1 cellular context compared by ENCODE assay signal in the genomic region with DNA sequence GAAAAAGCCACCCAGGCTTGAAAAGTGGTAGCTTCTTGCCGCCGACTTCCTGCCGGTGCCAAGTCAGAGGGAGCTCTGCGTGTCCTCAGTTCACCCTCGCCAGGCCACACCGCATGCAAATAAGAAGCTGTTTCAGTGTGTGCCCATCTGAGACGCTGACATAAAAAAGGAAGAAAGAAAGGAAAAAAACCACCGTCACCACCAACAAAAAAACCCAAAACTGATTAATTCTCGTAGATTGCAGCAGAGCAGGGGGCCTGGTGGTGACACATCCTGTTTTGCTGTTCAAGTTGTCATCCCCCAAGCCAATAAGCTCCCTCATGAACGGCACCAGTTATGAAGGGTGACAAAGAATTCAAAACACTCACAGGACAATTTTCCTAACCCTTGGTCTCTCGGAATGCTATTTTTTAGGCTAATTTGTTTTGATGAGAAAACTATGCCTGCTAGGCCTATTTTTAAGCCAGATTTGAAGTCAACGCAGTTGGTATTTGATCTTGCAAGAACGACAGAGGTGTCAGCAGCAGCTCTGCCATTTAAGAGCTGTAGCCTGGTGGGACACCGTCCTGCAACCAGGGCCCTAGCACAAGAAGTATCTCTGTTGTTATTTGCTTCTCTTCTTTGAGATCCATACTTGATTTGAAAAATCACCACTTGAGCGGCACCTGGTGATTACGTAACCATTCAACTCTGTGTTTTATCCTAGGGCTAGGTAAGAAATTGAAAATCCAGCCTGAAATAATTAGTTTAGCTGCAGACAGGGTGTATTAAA.
TF ChIP-seq lines count a peak whose summit lies in the region.

No MANE protein-coding gene starts in this region.

TF ChIP-seq in SK-N-SH treated with all-trans-retinoic acid at 6 μM for 48 hours, 23 proteins besides CTCF, POLR2A, EP300 and RAD21 (continued from another document):
- no peak for TF ChIP-seq GLIS3 (CRISPR knock-in tag; IDR thresholded peaks at IDR 0.05)
- TF ChIP-seq ZFP30 (CRISPR knock-in tag; IDR thresholded peaks at IDR 0.05) = no peak
- TF ChIP-seq, protein P1, sequence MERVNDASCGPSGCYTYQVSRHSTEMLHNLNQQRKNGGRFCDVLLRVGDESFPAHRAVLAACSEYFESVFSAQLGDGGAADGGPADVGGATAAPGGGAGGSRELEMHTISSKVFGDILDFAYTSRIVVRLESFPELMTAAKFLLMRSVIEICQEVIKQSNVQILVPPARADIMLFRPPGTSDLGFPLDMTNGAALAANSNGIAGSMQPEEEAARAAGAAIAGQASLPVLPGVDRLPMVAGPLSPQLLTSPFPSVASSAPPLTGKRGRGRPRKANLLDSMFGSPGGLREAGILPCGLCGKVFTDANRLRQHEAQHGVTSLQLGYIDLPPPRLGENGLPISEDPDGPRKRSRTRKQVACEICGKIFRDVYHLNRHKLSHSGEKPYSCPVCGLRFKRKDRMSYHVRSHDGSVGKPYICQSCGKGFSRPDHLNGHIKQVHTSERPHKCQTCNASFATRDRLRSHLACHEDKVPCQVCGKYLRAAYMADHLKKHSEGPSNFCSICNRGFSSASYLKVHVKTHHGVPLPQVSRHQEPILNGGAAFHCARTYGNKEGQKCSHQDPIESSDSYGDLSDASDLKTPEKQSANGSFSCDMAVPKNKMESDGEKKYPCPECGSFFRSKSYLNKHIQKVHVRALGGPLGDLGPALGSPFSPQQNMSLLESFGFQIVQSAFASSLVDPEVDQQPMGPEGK (CRISPR knock-in tag; IDR thresholded peaks at IDR 0.05; ENCODE audit: borderline replicate concordance) = no peak
- no peak for TF ChIP-seq PPARA (CRISPR knock-in tag; IDR thresholded peaks at IDR 0.05; ENCODE audit: borderline replicate concordance)
- no peak for TF ChIP-seq ZNF565 (CRISPR knock-in tag; conservative IDR thresholded peaks at IDR 0.05; ENCODE audit: low read depth)
